ENCODE assay signal across 1 cellular context in the genomic region with DNA sequence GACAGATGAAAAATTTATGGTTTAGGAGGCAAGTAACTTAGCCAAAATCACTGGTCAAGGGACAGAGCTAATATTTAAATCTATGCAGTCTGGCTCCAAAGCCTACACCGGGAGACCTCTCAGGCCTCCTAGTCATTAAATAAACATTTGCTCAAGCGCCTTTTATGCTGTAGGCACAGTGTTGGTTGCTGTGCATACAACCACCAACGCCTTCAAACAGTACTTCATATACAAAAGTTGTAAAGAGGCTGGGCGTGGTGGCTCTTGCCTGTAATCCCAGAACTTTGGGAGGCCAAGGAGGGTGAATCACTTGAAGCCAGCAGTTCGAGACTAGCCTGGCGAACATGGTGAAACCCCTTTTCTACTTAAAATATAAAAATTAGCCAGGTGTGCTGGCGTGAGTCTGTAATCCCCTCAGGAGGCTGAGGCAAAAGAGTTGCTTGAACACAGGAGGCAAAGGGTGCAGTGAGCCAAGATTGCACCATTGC.
TF ChIP-seq lines count a peak whose summit lies in the region.

No MANE protein-coding gene starts in this region.

TF ChIP-seq in HepG2, 621 proteins besides CTCF, POLR2A, EP300 and RAD21 (continued from another document and continues in another):
- TF ChIP-seq, protein P1, sequence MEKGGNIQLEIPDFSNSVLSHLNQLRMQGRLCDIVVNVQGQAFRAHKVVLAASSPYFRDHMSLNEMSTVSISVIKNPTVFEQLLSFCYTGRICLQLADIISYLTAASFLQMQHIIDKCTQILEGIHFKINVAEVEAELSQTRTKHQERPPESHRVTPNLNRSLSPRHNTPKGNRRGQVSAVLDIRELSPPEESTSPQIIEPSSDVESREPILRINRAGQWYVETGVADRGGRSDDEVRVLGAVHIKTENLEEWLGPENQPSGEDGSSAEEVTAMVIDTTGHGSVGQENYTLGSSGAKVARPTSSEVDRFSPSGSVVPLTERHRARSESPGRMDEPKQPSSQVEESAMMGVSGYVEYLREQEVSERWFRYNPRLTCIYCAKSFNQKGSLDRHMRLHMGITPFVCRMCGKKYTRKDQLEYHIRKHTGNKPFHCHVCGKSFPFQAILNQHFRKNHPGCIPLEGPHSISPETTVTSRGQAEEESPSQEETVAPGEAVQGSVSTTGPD (CRISPR knock-in tag; IDR thresholded peaks at IDR 0.05) = peak; percentile 80
- TF ChIP-seq, protein P2, sequence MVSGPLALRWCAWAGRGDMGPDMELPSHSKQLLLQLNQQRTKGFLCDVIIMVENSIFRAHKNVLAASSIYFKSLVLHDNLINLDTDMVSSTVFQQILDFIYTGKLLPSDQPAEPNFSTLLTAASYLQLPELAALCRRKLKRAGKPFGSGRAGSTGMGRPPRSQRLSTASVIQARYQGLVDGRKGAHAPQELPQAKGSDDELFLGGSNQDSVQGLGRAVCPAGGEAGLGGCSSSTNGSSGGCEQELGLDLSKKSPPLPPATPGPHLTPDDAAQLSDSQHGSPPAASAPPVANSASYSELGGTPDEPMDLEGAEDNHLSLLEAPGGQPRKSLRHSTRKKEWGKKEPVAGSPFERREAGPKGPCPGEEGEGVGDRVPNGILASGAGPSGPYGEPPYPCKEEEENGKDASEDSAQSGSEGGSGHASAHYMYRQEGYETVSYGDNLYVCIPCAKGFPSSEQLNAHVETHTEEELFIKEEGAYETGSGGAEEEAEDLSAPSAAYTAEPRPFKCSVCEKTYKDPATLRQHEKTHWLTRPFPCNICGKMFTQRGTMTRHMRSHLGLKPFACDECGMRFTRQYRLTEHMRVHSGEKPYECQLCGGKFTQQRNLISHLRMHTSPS (CRISPR knock-in tag; IDR thresholded peaks at IDR 0.05; ENCODE audit: low read depth) = no peak
- TF ChIP-seq ERF (CRISPR knock-in tag; IDR thresholded peaks at IDR 0.05) (0 out of 2 replicates have a peak, but pooled peaks have one; percentile 30), KDM6A (CRISPR knock-in tag; IDR thresholded peaks at IDR 0.05; ENCODE audit: low read depth) (no peak), ZNF563 (CRISPR knock-in tag; IDR thresholded peaks at IDR 0.05) (no peak), PHF21A (CRISPR knock-in tag; IDR thresholded peaks at IDR 0.05) (no peak), ZMYM2 (CRISPR knock-in tag; IDR thresholded peaks at IDR 0.05) (0 out of 2 replicates have a peak, but pooled peaks have one; percentile 20), TBX2 (CRISPR knock-in tag; IDR thresholded peaks at IDR 0.05; ENCODE audit: borderline replicate concordance) (peak; percentile 78), POLR2AphosphoS5 (IDR thresholded peaks at IDR 0.05; ENCODE audit: low read depth, low read length) (no peak), HOXA9 (CRISPR knock-in tag; IDR thresholded peaks at IDR 0.05; ENCODE audit: borderline replicate concordance) (no peak), HOXA3 (CRISPR knock-in tag; IDR thresholded peaks at IDR 0.05) (peak; percentile 29; the same call in 1 of the 2 replicates), KDM5A (IDR thresholded peaks at IDR 0.05; ENCODE audit: borderline replicate concordance, low read length) (no peak), HMG20A (CRISPR knock-in tag; IDR thresholded peaks at IDR 0.05; ENCODE audit: borderline replicate concordance) (no peak), FIP1L1 (IDR thresholded peaks at IDR 0.05; ENCODE audit: borderline replicate concordance, insufficient read depth, low read depth, low read length) (no peak), SALL1 (CRISPR knock-in tag; IDR thresholded peaks at IDR 0.05) (peak; percentile 32; the same call in 1 of the 2 replicates), HHEX (CRISPR knock-in tag; IDR thresholded peaks at IDR 0.05) (peak; percentile 61), RAD51 (IDR thresholded peaks at IDR 0.05; ENCODE audit: borderline replicate concordance) (no peak), ZSCAN29 (CRISPR knock-in tag; conservative IDR thresholded peaks at IDR 0.05) (no peak), RFX5 (IDR thresholded peaks at IDR 0.05; ENCODE audit: low read depth, low read length) (no peak), NFATC3 (CRISPR knock-in tag; IDR thresholded peaks at IDR 0.05) (no peak), ZMYM4 (CRISPR knock-in tag; IDR thresholded peaks at IDR 0.05) (0 out of 2 replicates have a peak, but pooled peaks have one; percentile 39), TCF7 (IDR thresholded peaks at IDR 0.05; ENCODE audit: low read depth) (peak; percentile 53), SOX13 (IDR thresholded peaks at IDR 0.05) (no peak), SOX13 (CRISPR knock-in tag; conservative IDR thresholded peaks at IDR 0.05 in 1 of 2, IDR thresholded peaks at IDR 0.05 in 1 of 2) (peak in 1 of 2 experiments; percentile 51; a peak in 1 of 4 replicates), PITX1 (CRISPR knock-in tag; IDR thresholded peaks at IDR 0.05) (peak; percentile 12; the same call in 1 of the 2 replicates), ZNF451 (CRISPR knock-in tag; IDR thresholded peaks at IDR 0.05) (no peak), ZNF614 (CRISPR knock-in tag; IDR thresholded peaks at IDR 0.05; ENCODE audit: borderline replicate concordance) (0 out of 2 replicates have a peak, but pooled peaks have one; percentile 19), NFYB (CRISPR knock-in tag; IDR thresholded peaks at IDR 0.05) (no peak), MTA1 (CRISPR knock-in tag; IDR thresholded peaks at IDR 0.05; ENCODE audit: borderline replicate concordance) (no peak), GFI1 (CRISPR knock-in tag; IDR thresholded peaks at IDR 0.05; ENCODE audit: borderline replicate concordance) (0 out of 2 replicates have a peak, but pooled peaks have one; percentile 25)
- TF ChIP-seq, protein P3, sequence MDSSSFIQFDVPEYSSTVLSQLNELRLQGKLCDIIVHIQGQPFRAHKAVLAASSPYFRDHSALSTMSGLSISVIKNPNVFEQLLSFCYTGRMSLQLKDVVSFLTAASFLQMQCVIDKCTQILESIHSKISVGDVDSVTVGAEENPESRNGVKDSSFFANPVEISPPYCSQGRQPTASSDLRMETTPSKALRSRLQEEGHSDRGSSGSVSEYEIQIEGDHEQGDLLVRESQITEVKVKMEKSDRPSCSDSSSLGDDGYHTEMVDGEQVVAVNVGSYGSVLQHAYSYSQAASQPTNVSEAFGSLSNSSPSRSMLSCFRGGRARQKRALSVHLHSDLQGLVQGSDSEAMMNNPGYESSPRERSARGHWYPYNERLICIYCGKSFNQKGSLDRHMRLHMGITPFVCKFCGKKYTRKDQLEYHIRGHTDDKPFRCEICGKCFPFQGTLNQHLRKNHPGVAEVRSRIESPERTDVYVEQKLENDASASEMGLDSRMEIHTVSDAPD (CRISPR knock-in tag; IDR thresholded peaks at IDR 0.05) = peak; percentile 86
- TF ChIP-seq, protein P4, sequence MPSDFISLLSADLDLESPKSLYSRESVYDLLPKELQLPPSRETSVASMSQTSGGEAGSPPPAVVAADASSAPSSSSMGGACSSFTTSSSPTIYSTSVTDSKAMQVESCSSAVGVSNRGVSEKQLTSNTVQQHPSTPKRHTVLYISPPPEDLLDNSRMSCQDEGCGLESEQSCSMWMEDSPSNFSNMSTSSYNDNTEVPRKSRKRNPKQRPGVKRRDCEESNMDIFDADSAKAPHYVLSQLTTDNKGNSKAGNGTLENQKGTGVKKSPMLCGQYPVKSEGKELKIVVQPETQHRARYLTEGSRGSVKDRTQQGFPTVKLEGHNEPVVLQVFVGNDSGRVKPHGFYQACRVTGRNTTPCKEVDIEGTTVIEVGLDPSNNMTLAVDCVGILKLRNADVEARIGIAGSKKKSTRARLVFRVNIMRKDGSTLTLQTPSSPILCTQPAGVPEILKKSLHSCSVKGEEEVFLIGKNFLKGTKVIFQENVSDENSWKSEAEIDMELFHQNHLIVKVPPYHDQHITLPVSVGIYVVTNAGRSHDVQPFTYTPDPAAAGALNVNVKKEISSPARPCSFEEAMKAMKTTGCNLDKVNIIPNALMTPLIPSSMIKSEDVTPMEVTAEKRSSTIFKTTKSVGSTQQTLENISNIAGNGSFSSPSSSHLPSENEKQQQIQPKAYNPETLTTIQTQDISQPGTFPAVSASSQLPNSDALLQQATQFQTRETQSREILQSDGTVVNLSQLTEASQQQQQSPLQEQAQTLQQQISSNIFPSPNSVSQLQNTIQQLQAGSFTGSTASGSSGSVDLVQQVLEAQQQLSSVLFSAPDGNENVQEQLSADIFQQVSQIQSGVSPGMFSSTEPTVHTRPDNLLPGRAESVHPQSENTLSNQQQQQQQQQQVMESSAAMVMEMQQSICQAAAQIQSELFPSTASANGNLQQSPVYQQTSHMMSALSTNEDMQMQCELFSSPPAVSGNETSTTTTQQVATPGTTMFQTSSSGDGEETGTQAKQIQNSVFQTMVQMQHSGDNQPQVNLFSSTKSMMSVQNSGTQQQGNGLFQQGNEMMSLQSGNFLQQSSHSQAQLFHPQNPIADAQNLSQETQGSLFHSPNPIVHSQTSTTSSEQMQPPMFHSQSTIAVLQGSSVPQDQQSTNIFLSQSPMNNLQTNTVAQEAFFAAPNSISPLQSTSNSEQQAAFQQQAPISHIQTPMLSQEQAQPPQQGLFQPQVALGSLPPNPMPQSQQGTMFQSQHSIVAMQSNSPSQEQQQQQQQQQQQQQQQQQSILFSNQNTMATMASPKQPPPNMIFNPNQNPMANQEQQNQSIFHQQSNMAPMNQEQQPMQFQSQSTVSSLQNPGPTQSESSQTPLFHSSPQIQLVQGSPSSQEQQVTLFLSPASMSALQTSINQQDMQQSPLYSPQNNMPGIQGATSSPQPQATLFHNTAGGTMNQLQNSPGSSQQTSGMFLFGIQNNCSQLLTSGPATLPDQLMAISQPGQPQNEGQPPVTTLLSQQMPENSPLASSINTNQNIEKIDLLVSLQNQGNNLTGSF (CRISPR knock-in tag; IDR thresholded peaks at IDR 0.05) = no peak
- TF ChIP-seq, protein P5, sequence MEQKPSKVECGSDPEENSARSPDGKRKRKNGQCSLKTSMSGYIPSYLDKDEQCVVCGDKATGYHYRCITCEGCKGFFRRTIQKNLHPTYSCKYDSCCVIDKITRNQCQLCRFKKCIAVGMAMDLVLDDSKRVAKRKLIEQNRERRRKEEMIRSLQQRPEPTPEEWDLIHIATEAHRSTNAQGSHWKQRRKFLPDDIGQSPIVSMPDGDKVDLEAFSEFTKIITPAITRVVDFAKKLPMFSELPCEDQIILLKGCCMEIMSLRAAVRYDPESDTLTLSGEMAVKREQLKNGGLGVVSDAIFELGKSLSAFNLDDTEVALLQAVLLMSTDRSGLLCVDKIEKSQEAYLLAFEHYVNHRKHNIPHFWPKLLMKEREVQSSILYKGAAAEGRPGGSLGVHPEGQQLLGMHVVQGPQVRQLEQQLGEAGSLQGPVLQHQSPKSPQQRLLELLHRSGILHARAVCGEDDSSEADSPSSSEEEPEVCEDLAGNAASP (CRISPR knock-in tag; IDR thresholded peaks at IDR 0.05; ENCODE audit: borderline replicate concordance) = peak; percentile 34; the same call in 1 of the 2 replicates
- TF ChIP-seq, protein P6, sequence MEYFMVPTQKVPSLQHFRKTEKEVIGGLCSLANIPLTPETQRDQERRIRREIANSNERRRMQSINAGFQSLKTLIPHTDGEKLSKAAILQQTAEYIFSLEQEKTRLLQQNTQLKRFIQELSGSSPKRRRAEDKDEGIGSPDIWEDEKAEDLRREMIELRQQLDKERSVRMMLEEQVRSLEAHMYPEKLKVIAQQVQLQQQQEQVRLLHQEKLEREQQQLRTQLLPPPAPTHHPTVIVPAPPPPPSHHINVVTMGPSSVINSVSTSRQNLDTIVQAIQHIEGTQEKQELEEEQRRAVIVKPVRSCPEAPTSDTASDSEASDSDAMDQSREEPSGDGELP (IDR thresholded peaks at IDR 0.05; ENCODE audit: borderline replicate concordance, low read depth) = no peak
- TF ChIP-seq, protein P7, sequence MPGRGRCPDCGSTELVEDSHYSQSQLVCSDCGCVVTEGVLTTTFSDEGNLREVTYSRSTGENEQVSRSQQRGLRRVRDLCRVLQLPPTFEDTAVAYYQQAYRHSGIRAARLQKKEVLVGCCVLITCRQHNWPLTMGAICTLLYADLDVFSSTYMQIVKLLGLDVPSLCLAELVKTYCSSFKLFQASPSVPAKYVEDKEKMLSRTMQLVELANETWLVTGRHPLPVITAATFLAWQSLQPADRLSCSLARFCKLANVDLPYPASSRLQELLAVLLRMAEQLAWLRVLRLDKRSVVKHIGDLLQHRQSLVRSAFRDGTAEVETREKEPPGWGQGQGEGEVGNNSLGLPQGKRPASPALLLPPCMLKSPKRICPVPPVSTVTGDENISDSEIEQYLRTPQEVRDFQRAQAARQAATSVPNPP (CRISPR knock-in tag; IDR thresholded peaks at IDR 0.05) = no peak
- TF ChIP-seq, protein P8, sequence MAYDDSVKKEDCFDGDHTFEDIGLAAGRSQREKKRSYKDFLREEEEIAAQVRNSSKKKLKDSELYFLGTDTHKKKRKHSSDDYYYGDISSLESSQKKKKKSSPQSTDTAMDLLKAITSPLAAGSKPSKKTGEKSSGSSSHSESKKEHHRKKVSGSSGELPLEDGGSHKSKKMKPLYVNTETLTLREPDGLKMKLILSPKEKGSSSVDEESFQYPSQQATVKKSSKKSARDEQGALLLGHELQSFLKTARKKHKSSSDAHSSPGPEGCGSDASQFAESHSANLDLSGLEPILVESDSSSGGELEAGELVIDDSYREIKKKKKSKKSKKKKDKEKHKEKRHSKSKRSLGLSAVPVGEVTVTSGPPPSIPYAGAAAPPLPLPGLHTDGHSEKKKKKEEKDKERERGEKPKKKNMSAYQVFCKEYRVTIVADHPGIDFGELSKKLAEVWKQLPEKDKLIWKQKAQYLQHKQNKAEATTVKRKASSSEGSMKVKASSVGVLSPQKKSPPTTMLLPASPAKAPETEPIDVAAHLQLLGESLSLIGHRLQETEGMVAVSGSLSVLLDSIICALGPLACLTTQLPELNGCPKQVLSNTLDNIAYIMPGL (CRISPR knock-in tag; IDR thresholded peaks at IDR 0.05; ENCODE audit: borderline replicate concordance in 1 of 2, low read depth in 1 of 2) = no peak
- TF ChIP-seq, protein P9, sequence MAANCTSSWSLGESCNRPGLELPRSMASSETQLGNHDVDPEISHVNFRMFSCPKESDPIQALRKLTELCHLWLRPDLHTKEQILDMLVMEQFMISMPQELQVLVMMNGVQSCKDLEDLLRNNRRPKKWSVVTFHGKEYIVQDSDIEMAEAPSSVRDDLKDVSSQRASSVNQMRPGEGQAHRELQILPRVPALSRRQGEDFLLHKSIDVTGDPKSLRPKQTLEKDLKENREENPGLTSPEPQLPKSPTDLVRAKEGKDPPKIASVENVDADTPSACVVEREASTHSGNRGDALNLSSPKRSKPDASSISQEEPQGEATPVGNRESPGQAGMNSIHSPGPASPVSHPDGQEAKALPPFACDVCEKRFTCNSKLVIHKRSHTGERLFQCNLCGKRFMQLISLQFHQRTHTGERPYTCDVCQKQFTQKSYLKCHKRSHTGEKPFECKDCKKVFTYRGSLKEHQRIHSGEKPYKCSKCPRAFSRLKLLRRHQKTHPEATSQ (CRISPR knock-in tag; IDR thresholded peaks at IDR 0.05; ENCODE audit: borderline replicate concordance) = no peak
- TF ChIP-seq, protein P10, sequence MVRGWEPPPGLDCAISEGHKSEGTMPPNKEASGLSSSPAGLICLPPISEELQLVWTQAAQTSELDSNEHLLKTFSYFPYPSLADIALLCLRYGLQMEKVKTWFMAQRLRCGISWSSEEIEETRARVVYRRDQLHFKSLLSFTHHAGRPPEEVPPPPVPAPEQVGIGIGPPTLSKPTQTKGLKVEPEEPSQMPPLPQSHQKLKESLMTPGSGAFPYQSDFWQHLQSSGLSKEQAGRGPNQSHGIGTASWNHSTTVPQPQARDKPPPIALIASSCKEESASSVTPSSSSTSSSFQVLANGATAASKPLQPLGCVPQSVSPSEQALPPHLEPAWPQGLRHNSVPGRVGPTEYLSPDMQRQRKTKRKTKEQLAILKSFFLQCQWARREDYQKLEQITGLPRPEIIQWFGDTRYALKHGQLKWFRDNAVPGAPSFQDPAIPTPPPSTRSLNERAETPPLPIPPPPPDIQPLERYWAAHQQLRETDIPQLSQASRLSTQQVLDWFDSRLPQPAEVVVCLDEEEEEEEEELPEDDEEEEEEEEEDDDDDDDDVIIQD (CRISPR knock-in tag; IDR thresholded peaks at IDR 0.05; ENCODE audit: low read depth) = 0 out of 2 replicates have a peak, but pooled peaks have one; percentile 15
- TF ChIP-seq, protein P11, sequence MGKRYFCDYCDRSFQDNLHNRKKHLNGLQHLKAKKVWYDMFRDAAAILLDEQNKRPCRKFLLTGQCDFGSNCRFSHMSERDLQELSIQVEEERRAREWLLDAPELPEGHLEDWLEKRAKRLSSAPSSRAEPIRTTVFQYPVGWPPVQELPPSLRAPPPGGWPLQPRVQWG (CRISPR knock-in tag; IDR thresholded peaks at IDR 0.05; ENCODE audit: borderline replicate concordance, low read depth) = no peak
